In the genomic region with DNA sequence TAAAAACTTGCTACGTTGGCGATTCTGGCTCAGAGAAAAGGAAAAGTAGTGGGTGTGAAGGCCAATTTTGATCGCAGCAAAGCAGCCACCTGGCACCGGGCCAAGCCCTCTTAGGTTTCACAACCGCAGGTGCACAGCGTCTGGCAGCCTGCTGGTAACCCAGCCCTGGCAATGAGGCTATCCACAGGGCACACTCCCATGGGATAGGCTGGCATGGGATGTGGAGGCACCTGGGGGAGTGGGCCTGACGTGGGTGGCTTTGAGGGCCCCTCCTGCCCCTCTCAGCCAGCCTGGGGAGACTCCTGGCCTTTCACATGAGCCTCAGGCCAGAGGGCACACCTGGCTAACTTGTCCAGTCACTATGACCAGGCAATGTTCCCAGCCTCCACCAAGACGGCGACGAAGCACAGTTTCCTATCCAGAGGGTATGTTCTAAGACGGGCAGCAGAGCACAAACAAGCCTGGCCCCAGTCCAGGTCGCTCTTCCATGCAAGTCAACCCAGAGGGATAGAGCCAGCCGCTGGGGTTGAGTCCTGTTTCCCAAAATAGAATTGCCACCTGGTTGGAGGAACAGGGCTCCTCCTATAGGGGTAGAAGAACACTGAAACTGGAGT, we compare ENCODE assay signal across 8 cellular contexts. TPM values are rescaled to one million over a fixed set of nuclear protein-coding genes. Genes with fewer than 3 reads are reported as not detected.
DNase-seq lines count a peak whose midpoint lies in the region; ATAC-seq and TF ChIP-seq lines count a peak whose summit lies in the region.

No MANE protein-coding gene starts in this region.

- H3K4me2 ChIP-seq in neural progenitor cell: no peak overlapping the region

- no peaks in the 10 kb centered on the region for H3K27me3 ChIP-seq in left lung
- H3K27me3 ChIP-seq in neural progenitor cell: no peaks in the 10 kb centered on the region

- no peaks in the 10 kb centered on the region for H3K79me2 ChIP-seq in neural progenitor cell (ENCODE audit: low read depth)

- no peaks in the 10 kb centered on the region for H3K36me3 ChIP-seq in left lung
- H3K36me3 ChIP-seq in neural progenitor cell: no peaks in the 10 kb centered on the region

- ATAC-seq in HG02571 (IDR thresholded peaks at IDR 0.05; ENCODE audit: unreplicated experiment) (peak; percentile 63), left lung (peak; percentile 78)

- H3K4me3 Mint-ChIP-seq in activated T-cell treated with anti-CD3 and anti-CD28 coated beads, Interleukin-2, amount 50 U/mL, for 24 hours: no peak overlapping the region
- H3K4me3 Mint-ChIP-seq in neural progenitor cell: no peak overlapping the region

- H3K4me1 Mint-ChIP-seq in activated T-cell treated with anti-CD3 and anti-CD28 coated beads, Interleukin-2, amount 50 U/mL, for 24 hours (ENCODE audit: low read depth): peaks cover 13% of the 10 kb centered on the region
- peaks cover 7% of the 10 kb centered on the region for H3K4me1 Mint-ChIP-seq in neural progenitor cell

- H3K27ac ChIP-seq in left lung (no peak overlapping the region), neural progenitor cell (no peak overlapping the region)

- H3K4me1 ChIP-seq in left lung: peaks cover 5 to 8% of the 10 kb centered on the region in 2 donors
- peaks cover 3% of the 10 kb centered on the region for H3K4me1 ChIP-seq in neural progenitor cell

- peak; percentile 98 for DNase-seq in DMS153 (lab: John Stamatoyannopoulos, UW)
- DNase-seq in NCI-H2107 (lab: John Stamatoyannopoulos, UW): peak; percentile 99
- DNase-seq in activated T-cell treated with anti-CD3 and anti-CD28 coated beads, Interleukin-2, amount 50 U/mL, for 24 hours: peak; percentile 53
- DNase-seq in left lung: peak; percentile 80 to 91
- no peak for DNase-seq in retina
- no peak for DNase-seq in neural progenitor cell (ENCODE audit: low spot score)
- DNase-seq in OCI-M2 (lab: John Stamatoyannopoulos, UW; ENCODE audit: unreplicated experiment): no peak

- H2AFZ ChIP-seq in neural progenitor cell (replicated peaks): no peak overlapping the region

- intact Hi-C loops in left lung (cut with DNase I): loop anchor here in 1 of 2 donors (10.0 kb wide), 1 partner anchor 136 kb away; no protein-coding TSS in a partner anchor

- no peak overlapping the region for H3K9ac ChIP-seq in neural progenitor cell

- no peaks in the 10 kb centered on the region for H3K36me3 Mint-ChIP-seq in activated T-cell treated with anti-CD3 and anti-CD28 coated beads, Interleukin-2, amount 50 U/mL, for 24 hours (ENCODE audit: low read depth)
- peaks cover 15% of the 10 kb centered on the region for H3K36me3 Mint-ChIP-seq in neural progenitor cell

- H3K27ac Mint-ChIP-seq in activated T-cell treated with anti-CD3 and anti-CD28 coated beads, Interleukin-2, amount 50 U/mL, for 24 hours: no peak overlapping the region
- no peak overlapping the region for H3K27ac Mint-ChIP-seq in neural progenitor cell

- no peaks in the 10 kb centered on the region for H3K9me3 ChIP-seq in left lung
- no peaks in the 10 kb centered on the region for H3K9me3 ChIP-seq in neural progenitor cell (ENCODE audit: low read depth)

- no peaks in the 10 kb centered on the region for H4K20me1 ChIP-seq in neural progenitor cell (ENCODE audit: low read depth)

- no peaks in the 10 kb centered on the region for H3K9me3 Mint-ChIP-seq in activated T-cell treated with anti-CD3 and anti-CD28 coated beads, Interleukin-2, amount 50 U/mL, for 24 hours
- no peaks in the 10 kb centered on the region for H3K9me3 Mint-ChIP-seq in neural progenitor cell

- H3K4me3 ChIP-seq in left lung (no peak overlapping the region), neural progenitor cell (no peak overlapping the region)

- TF ChIP-seq CTCF in left lung (IDR thresholded peaks at IDR 0.05) (no peak), neural progenitor cell (IDR thresholded peaks at IDR 0.05) (no peak)

- H3F3A ChIP-seq in neural progenitor cell (ENCODE audit: low read depth): no peaks in the 10 kb centered on the region

- peaks cover 11% of the 10 kb centered on the region for H3K27me3 Mint-ChIP-seq in activated T-cell treated with anti-CD3 and anti-CD28 coated beads, Interleukin-2, amount 50 U/mL, for 24 hours
- H3K27me3 Mint-ChIP-seq in neural progenitor cell (ENCODE audit: insufficient read depth, low read depth): no peaks in the 10 kb centered on the region

RNA-seq across cellular contexts. Expression of a gene that starts 19.0 kb away (rescaled TPM):
- 10 to 100 TPM; 19.2 to 26.9 TPM for total RNA-seq in left lung
- total RNA-seq in neural progenitor cell (ENCODE audit: low replicate concordance): 11.3 and 11.6 TPM in 2 replicates

RNA-seq across cellular contexts. Expression of a gene that starts 38.6 kb away (rescaled TPM):
- total RNA-seq in left lung: 100 to 1,000 TPM; 127 to 219 TPM
- total RNA-seq in neural progenitor cell (ENCODE audit: low replicate concordance): 532 TPM in 2 replicates

RNA-seq across cellular contexts. Expression of a gene that starts 39.0 kb away (rescaled TPM):
- total RNA-seq in left lung (10 to 100 TPM; 16.5 to 21.3 TPM), neural progenitor cell (ENCODE audit: low replicate concordance) (31.7 and 50.8 TPM in 2 replicates)

Comparison
In these comparisons a context has a peak if more than half of its experiments do, and no peak if none do; other contexts are left out.
1. DNase-seq: peak in DMS153 (single experiment), NCI-H2107 (single experiment), activated T-cell treated with anti-CD3 and anti-CD28 coated beads, Interleukin-2, amount 50 U/mL, for 24 hours (single experiment) and left lung (2 of 2); none in retina (single experiment), neural progenitor cell (single experiment) and OCI-M2 (single experiment).